In the genomic region with DNA sequence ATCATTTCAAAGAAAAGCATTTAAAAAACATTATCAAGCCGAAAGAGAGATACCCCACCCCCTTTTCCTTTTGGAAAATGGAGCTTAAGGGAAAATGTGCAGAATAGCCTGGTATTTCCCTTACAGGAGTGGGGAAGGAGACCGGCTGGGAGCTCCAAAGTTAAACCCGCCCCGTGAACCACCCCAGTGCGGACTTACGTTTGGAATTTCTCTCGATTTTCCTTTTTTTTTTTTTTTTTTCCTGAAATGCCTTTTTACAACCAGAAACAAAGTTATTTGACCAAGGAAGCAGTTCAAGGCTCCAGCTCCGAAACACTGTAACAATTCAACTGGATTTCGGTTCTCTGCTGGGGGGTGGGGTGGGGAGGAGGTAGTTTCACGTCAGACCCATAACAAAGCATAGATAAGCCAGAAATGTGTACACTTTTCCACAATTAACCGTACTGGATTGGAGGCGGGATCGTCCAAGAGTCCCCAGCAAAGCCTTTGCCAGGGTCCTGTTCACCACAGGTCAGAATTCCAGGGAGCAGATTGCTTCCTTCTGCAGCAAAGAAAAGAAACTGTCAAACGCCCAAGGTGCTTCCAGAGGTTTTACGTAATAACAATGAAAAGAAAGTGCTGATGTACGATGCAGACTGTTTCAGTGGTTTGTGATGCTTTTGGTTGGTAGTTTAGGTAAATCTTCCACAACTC, we compare ENCODE assay signal across 8 cellular contexts. TPM values are rescaled to one million over a fixed set of nuclear protein-coding genes. Genes with fewer than 3 reads are reported as not detected.
DNase-seq lines count a peak whose midpoint lies in the region; ATAC-seq lines count a peak whose summit lies in the region.

No MANE protein-coding gene starts in this region.

- peaks cover 2% of the 10 kb centered on the region for H3K36me3 Mint-ChIP-seq in T-helper 2 cell treated with Interferon-gamma antibody and Interleukin-4, amounts not matched to agents 5 μg/mL and 100 μg/mL, for 36 hours (ENCODE audit: low read depth)
- H3K36me3 Mint-ChIP-seq in activated CD4-positive, alpha-beta memory T cell treated with anti-CD3 and anti-CD28 coated beads for 36 hours: no peaks in the 10 kb centered on the region

- peaks cover 42% of the 10 kb centered on the region for H3K4me1 Mint-ChIP-seq in T-helper 2 cell treated with Interferon-gamma antibody and Interleukin-4, amounts not matched to agents 5 μg/mL and 100 μg/mL, for 36 hours (ENCODE audit: low read depth)
- peaks cover 34% of the 10 kb centered on the region for H3K4me1 Mint-ChIP-seq in activated CD4-positive, alpha-beta memory T cell treated with anti-CD3 and anti-CD28 coated beads for 36 hours (ENCODE audit: low read depth)

- H3K27ac Mint-ChIP-seq in T-helper 2 cell treated with Interferon-gamma antibody and Interleukin-4, amounts not matched to agents 5 μg/mL and 100 μg/mL, for 36 hours: peak overlapping the region; percentile 49
- no peak overlapping the region for H3K27ac Mint-ChIP-seq in activated CD4-positive, alpha-beta memory T cell treated with anti-CD3 and anti-CD28 coated beads for 36 hours

- peaks cover 77% of the 10 kb centered on the region for H3K27me3 Mint-ChIP-seq in T-helper 2 cell treated with Interferon-gamma antibody and Interleukin-4, amounts not matched to agents 5 μg/mL and 100 μg/mL, for 36 hours (ENCODE audit: low read depth)
- peaks cover 56% of the 10 kb centered on the region for H3K27me3 Mint-ChIP-seq in activated CD4-positive, alpha-beta memory T cell treated with anti-CD3 and anti-CD28 coated beads for 36 hours

- H3K4me3 ChIP-seq in skin epidermis: peak overlapping the region; percentile 46 to 65 (median 56)

- peak; percentile 35 for ATAC-seq in left ventricle myocardium superior

- H3K9me3 Mint-ChIP-seq in T-helper 2 cell treated with Interferon-gamma antibody and Interleukin-4, amounts not matched to agents 5 μg/mL and 100 μg/mL, for 36 hours: no peaks in the 10 kb centered on the region
- H3K9me3 Mint-ChIP-seq in activated CD4-positive, alpha-beta memory T cell treated with anti-CD3 and anti-CD28 coated beads for 36 hours: no peaks in the 10 kb centered on the region

- intact Hi-C loops in activated CD4-positive, alpha-beta memory T cell treated with anti-CD3 and anti-CD28 coated beads for 36 hours (cut with micrococcal nuclease): loop anchor here (1.0 to 10.0 kb wide), 5 partner anchors 9 to 916 kb away; a partner anchor contains a TSS
- intact Hi-C loops in left ventricle myocardium superior (cut with micrococcal nuclease): loop anchor here (10.0 kb wide), 1 partner anchor 444 kb away; no protein-coding TSS in a partner anchor

- peak overlapping the region; percentile 92 for H3K4me3 Mint-ChIP-seq in T-helper 2 cell treated with Interferon-gamma antibody and Interleukin-4, amounts not matched to agents 5 μg/mL and 100 μg/mL, for 36 hours
- H3K4me3 Mint-ChIP-seq in activated CD4-positive, alpha-beta memory T cell treated with anti-CD3 and anti-CD28 coated beads for 36 hours: peak overlapping the region; percentile 84

- POLR2A ChIA-PET in activated CD4-positive, alpha-beta memory T cell treated with anti-CD3 and anti-CD28 coated beads for 36 hours (lab: Charles Lee): interaction anchor here (0.7 to 1.1 kb wide), 2 partner anchors 8 to 15 kb away, joined by 5 to 8 read pairs; a partner anchor contains a TSS

- CTCF ChIA-PET in activated CD4-positive, alpha-beta memory T cell treated with anti-CD3 and anti-CD28 coated beads for 36 hours (lab: Charles Lee): interaction anchor here (1.2 to 1.7 kb wide), 3 partner anchors 15 to 23 kb away, joined by 4 to 14 read pairs (median 11); a partner anchor contains a TSS

- peak overlapping the region in 20 of 21 experiments; percentile 35 to 92 (median 72) for H3K27ac ChIP-seq in skin epidermis

- no peak for DNase-seq in T-helper 2 cell treated with Interferon-gamma antibody and Interleukin-4, amounts not matched to agents 5 μg/mL and 100 μg/mL, for 36 hours (ENCODE audit: low spot score)
- DNase-seq in T-helper 2 cell (no peak), left ventricle myocardium superior (peak; percentile 36), inferior parietal cortex (ENCODE audit: extremely low spot score) (no peak), NCI-H2171 (lab: John Stamatoyannopoulos, UW) (no peak)
- DNase-seq in activated CD4-positive, alpha-beta memory T cell treated with anti-CD3 and anti-CD28 coated beads for 36 hours: no peak
- no peak for DNase-seq in activated CD4-positive, CD25-positive, alpha-beta regulatory T cell (lab: John Stamatoyannopoulos, UW)

RNA-seq across cellular contexts. Expression of a gene that starts 6.7 kb away (rescaled TPM):
- under 1 TPM; 0.07 to 0.21 TPM for total RNA-seq in activated CD4-positive, alpha-beta memory T cell treated with anti-CD3 and anti-CD28 coated beads for 36 hours
- 3.6 TPM for total RNA-seq in left ventricle myocardium superior

RNA-seq across cellular contexts. Expression of a gene that starts 15.3 kb away (rescaled TPM):
- 10 to 100 TPM; 32.8 to 35.4 TPM for total RNA-seq in activated CD4-positive, alpha-beta memory T cell treated with anti-CD3 and anti-CD28 coated beads for 36 hours
- 26.1 TPM for total RNA-seq in left ventricle myocardium superior
